Comparison of ENCODE assay signal across 8 cellular contexts in the genomic region with DNA sequence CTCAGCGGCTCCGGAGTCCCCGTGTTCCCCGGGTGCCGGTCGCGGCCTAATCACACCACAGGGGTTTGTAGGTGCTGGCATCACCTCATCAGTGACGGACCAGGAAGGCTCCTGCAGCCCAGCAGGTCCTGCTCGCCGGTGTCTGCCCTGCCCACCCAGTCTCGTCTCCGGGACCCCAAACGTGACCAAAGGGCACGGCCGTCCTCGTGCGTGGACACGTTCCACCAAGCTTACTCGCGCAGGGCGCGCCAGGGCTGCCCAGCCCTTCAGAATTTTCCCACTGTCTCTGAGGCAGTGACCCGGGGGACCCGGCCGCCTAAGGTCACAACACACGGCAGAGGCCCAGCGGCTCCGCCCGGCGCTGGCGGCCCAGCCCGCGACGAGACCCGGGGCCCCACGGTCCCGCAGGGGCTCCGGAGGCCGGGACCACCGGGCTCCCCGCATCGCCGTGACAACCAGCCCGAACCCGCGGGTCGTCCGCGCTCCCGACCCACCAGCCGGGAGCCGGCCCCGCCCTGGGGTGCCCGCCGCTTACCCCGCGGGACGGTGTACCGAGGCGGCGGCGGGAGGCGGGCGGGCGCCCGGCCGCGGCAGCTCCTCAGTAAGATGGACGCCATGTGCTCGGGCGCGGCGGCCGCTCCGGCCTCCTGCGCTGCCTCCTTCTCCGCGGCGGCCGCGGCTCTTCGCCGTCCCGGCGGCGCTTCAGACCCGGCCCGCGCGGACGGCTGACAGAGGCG. TPM values are rescaled to one million over a fixed set of nuclear protein-coding genes. Genes with fewer than 3 reads are reported as not detected.
DNase-seq lines count a peak whose midpoint lies in the region; ATAC-seq and TF ChIP-seq lines count a peak whose summit lies in the region.

No MANE protein-coding gene starts in this region.

- H3K9me3 Mint-ChIP-seq in CD4-positive, CD25-positive, alpha-beta regulatory T cell = no peaks in the 10 kb centered on the region

- ATAC-seq in CD4-positive, CD25-positive, alpha-beta regulatory T cell (ENCODE audit: low read depth in 2 of 2) = peak in 1 of 2 donors; percentile 9
- ATAC-seq in GM19468 (IDR thresholded peaks at IDR 0.05; ENCODE audit: extremely low read depth, unreplicated experiment) = peak; percentile 8
- peak; percentile 62 to 66 for ATAC-seq in gastrocnemius medialis

- peak overlapping the region; percentile 57 for H3K4me3 ChIP-seq in CD4-positive, CD25-positive, alpha-beta regulatory T cell (ENCODE audit: low read depth, low read length)
- H3K4me3 ChIP-seq in left ventricle myocardium inferior = peak overlapping the region; percentile 76
- H3K4me3 ChIP-seq in gastrocnemius medialis = peak overlapping the region; percentile 63 to 98 (median 78)

- no peak for TF ChIP-seq POLR2A in gastrocnemius medialis (IDR thresholded peaks at IDR 0.05)

- no peaks in the 10 kb centered on the region for H3K36me3 ChIP-seq in CD4-positive, CD25-positive, alpha-beta regulatory T cell (ENCODE audit: control insufficient read depth, insufficient read depth, low read length)
- H3K36me3 ChIP-seq in left ventricle myocardium inferior (no peaks in the 10 kb centered on the region), gastrocnemius medialis (no peaks in the 10 kb centered on the region)

- no peaks in the 10 kb centered on the region for H3K9me3 ChIP-seq in CD4-positive, CD25-positive, alpha-beta regulatory T cell (ENCODE audit: control insufficient read depth in 2 of 2, low read length in 2 of 2)
- H3K9me3 ChIP-seq in left ventricle myocardium inferior (replicated peaks) (no peaks in the 10 kb centered on the region), gastrocnemius medialis (no peaks in the 10 kb centered on the region)

- H3K4me3 Mint-ChIP-seq in CD4-positive, CD25-positive, alpha-beta regulatory T cell = peak overlapping the region; percentile 15 to 89 (median 86)

- H3K36me3 Mint-ChIP-seq in CD4-positive, CD25-positive, alpha-beta regulatory T cell = peaks cover 7% of the 10 kb centered on the region

- H3K4me1 Mint-ChIP-seq in CD4-positive, CD25-positive, alpha-beta regulatory T cell = peaks cover 0 to 50% (median 30%) of the 10 kb centered on the region in 4 donors

- peak overlapping the region in 2 of 3 donors; percentile 75 to 80 for H3K27ac Mint-ChIP-seq in CD4-positive, CD25-positive, alpha-beta regulatory T cell

- in situ Hi-C loops in gastrocnemius medialis (cut with MboI; ENCODE audit: low sequenced_read_pairs in 4 of 4) = no loop called here

- no peak overlapping the region for H3K27ac ChIP-seq in CD4-positive, CD25-positive, alpha-beta regulatory T cell (ENCODE audit: insufficient read depth, low read length, poor library complexity, severe bottlenecking)
- H3K27ac ChIP-seq in left ventricle myocardium inferior (replicated peaks) (peak overlapping the region; percentile 86), gastrocnemius medialis (peak overlapping the region; percentile 72 to 94 (median 83))

- intact Hi-C loops in left ventricle myocardium inferior (cut with micrococcal nuclease) (no loop called here), gastrocnemius medialis (cut with DNase I; ENCODE audit: low total_unique reads) (loop anchor here (1.0 to 10.0 kb wide), 8 partner anchors 15 to 1439 kb away; partner anchors contain the start of genes CTBP1, RGS12, SLBP and TACC3)

- DNase-seq in CD4-positive, CD25-positive, alpha-beta regulatory T cell = peak in 1 of 3 donors; percentile 18
- DNase-seq in HT-29 (ENCODE audit: low spot score) = peak; percentile 35
- DNase-seq in activated T-helper 9 cell treated with anti-CD3 and anti-CD28 coated beads, Interleukin-2, amount 50 U/mL, for 16 hours (ENCODE audit: low read depth) = peak; percentile 11
- DNase-seq in left ventricle myocardium inferior = peak; percentile 35
- DNase-seq in gastrocnemius medialis = no peak
- DNase-seq in GOT3 (lab: John Stamatoyannopoulos, UW) = no peak
- no peak for DNase-seq in KG1 (lab: John Stamatoyannopoulos, UW)

- H3K4me1 ChIP-seq in CD4-positive, CD25-positive, alpha-beta regulatory T cell (ENCODE audit: control insufficient read depth, insufficient read depth, low read length, poor library complexity, severe bottlenecking) = peaks cover 18% of the 10 kb centered on the region
- peaks cover 67% of the 10 kb centered on the region for H3K4me1 ChIP-seq in left ventricle myocardium inferior
- H3K4me1 ChIP-seq in gastrocnemius medialis = peaks cover 33 to 48% of the 10 kb centered on the region in 2 donors

- no peaks in the 10 kb centered on the region for H3K27me3 ChIP-seq in CD4-positive, CD25-positive, alpha-beta regulatory T cell (ENCODE audit: control insufficient read depth, insufficient read depth, low read length)
- no peaks in the 10 kb centered on the region for H3K27me3 ChIP-seq in left ventricle myocardium inferior (ENCODE audit: low read depth)
- no peaks in the 10 kb centered on the region for H3K27me3 ChIP-seq in gastrocnemius medialis

- no peaks in the 10 kb centered on the region for H3K27me3 Mint-ChIP-seq in CD4-positive, CD25-positive, alpha-beta regulatory T cell

- TF ChIP-seq CTCF in left ventricle myocardium inferior (IDR thresholded peaks at IDR 0.05; ENCODE audit: borderline replicate concordance) (no peak), gastrocnemius medialis (IDR thresholded peaks at IDR 0.05 in 4 of 5, conservative IDR thresholded peaks at IDR 0.05 in 1 of 5) (peak in 1 of 5 experiments; percentile 12)

RNA-seq across cellular contexts. Expression of gene LETM1, which starts 0.5 kb away (rescaled TPM):
- total RNA-seq in CD4-positive, CD25-positive, alpha-beta regulatory T cell = 41.8 TPM
- polyA plus RNA-seq in CD4-positive, CD25-positive, alpha-beta regulatory T cell = 10 to 100 TPM; 10.3 to 13.0 (median 12.3) TPM
- 95.8 and 106 TPM in 2 replicates for total RNA-seq in HT-29 (2014; rRNA removed; shearing (Covaris generic))
- total RNA-seq in left ventricle myocardium inferior (38.8 TPM), gastrocnemius medialis (10 to 100 TPM; 23.2 to 40.3 (median 33.6) TPM)

RNA-seq across cellular contexts. Expression of gene NSD2, which starts 15.7 kb away (rescaled TPM):
- total RNA-seq in CD4-positive, CD25-positive, alpha-beta regulatory T cell = 95.8 TPM
- polyA plus RNA-seq in CD4-positive, CD25-positive, alpha-beta regulatory T cell = 1 to 10 TPM; 5.9 to 7.6 (median 7.0) TPM
- total RNA-seq in HT-29 (2014; rRNA removed; shearing (Covaris generic)) = 70.5 and 73.7 TPM in 2 replicates
- total RNA-seq in left ventricle myocardium inferior (42.5 TPM), gastrocnemius medialis (10 to 100 TPM; 14.8 to 21.3 (median 16.8) TPM)

Comparison
In these comparisons a context has a peak if more than half of its experiments do, and no peak if none do; other contexts are left out.
1. DNase-seq: peak in HT-29 (single experiment), activated T-helper 9 cell treated with anti-CD3 and anti-CD28 coated beads, Interleukin-2, amount 50 U/mL, for 16 hours (single experiment) and left ventricle myocardium inferior (single experiment); none in gastrocnemius medialis (0 of 2), GOT3 (single experiment) and KG1 (single experiment).
2. Peak in every context shown above with its lines, with median percentiles within 50 percentile points of each other: H3K4me3 ChIP-seq.